ENCODE assay signal across 34 cellular contexts in the genomic region with DNA sequence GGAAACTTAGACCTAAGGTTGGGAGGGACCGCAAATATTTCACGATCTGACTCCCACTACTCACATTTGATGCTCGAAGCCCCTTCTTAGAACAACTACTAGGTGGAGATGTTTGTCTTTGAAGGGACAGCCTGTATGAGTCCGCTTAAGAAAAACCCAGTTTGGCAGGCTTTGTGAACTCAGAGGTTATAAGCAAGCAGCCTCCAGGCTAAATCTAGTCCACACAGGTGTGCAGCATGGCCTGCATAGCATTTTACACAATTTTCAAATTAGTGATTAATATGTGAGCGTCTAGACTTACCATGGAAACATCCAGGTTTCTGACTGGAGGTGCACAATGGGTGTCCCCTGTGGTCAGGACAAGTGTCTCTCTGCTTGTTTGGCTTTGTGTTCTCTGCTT.
"Had no signal": no experiment of that assay in that cellular context is flagged by ENCODE, and none has a peak within 500 bp of the region (broad histone marks: within the 10 kb centered on the region; RNA-seq: fewer than 3 reads in every experiment).

No MANE protein-coding gene starts in this region.

- H3K36me3 Mint-ChIP-seq: activated naive CD4-positive, alpha-beta T cell treated with anti-CD3 and anti-CD28 coated beads, Interleukin-2, amount 50 U/mL, for 24 hours; activated naive CD8-positive, alpha-beta T cell treated with anti-CD3 and anti-CD28 coated beads for 36 hours had no signal

- H3K36me3 ChIP-seq: adrenal gland, esophagus squamous epithelium had no signal

- ATAC-seq: activated CD4-positive, CD25-positive, alpha-beta regulatory T cell treated with anti-CD3 and anti-CD28 coated beads, Interleukin-2, amount 50 U/mL, for 24 hours; activated CD8-positive, alpha-beta T cell treated with anti-CD3 and anti-CD28 coated beads for 36 hours; activated naive CD8-positive, alpha-beta T cell treated with anti-CD3 and anti-CD28 coated beads, Interleukin-2, amount 50 U/mL, for 24 hours; activated T-cell treated with anti-CD3 and anti-CD28 coated beads, Interleukin-2, amount 50 U/mL, for 4 hours; activated T-helper 17 cell treated with anti-CD3 and anti-CD28 coated beads, Interleukin-2, amount 50 U/mL, for 72 hours; body of pancreas; effector memory CD8-positive, alpha-beta T cell had no signal

- FAIRE-seq: colon, endometrium, endothelial cell of umbilical vein, frontal cortex, TTC549 had no signal

- H3K27ac Mint-ChIP-seq: activated B cell treated with CpG ODN at 0.5 μM for 24 hours; activated CD8-positive, alpha-beta T cell treated with anti-CD3 and anti-CD28 coated beads for 36 hours; activated naive CD4-positive, alpha-beta T cell treated with anti-CD3 and anti-CD28 coated beads for 36 hours; activated naive CD4-positive, alpha-beta T cell treated with anti-CD3 and anti-CD28 coated beads, Interleukin-2, amount 50 U/mL, for 24 hours; activated naive CD8-positive, alpha-beta T cell treated with anti-CD3 and anti-CD28 coated beads for 36 hours; activated naive CD8-positive, alpha-beta T cell treated with anti-CD3 and anti-CD28 coated beads, Interleukin-2, amount 50 U/mL, for 24 hours; activated T-helper 17 cell treated with anti-CD3 and anti-CD28 coated beads, Interleukin-2, amount 50 U/mL, for 72 hours; effector memory CD8-positive, alpha-beta T cell had no signal

- H3K4me3 Mint-ChIP-seq: activated B cell treated with CpG ODN at 0.5 μM for 24 hours; activated CD8-positive, alpha-beta T cell treated with anti-CD3 and anti-CD28 coated beads for 36 hours; activated naive CD4-positive, alpha-beta T cell treated with anti-CD3 and anti-CD28 coated beads for 36 hours; activated naive CD4-positive, alpha-beta T cell treated with anti-CD3 and anti-CD28 coated beads, Interleukin-2, amount 50 U/mL, for 24 hours; activated naive CD8-positive, alpha-beta T cell treated with anti-CD3 and anti-CD28 coated beads for 36 hours; activated naive CD8-positive, alpha-beta T cell treated with anti-CD3 and anti-CD28 coated beads, Interleukin-2, amount 50 U/mL, for 24 hours; activated T-cell treated with anti-CD3 and anti-CD28 coated beads, Interleukin-2, amount 50 U/mL, for 4 hours; activated T-helper 17 cell treated with anti-CD3 and anti-CD28 coated beads, Interleukin-2, amount 50 U/mL, for 72 hours; effector memory CD8-positive, alpha-beta T cell had no signal

- H3K9me3 Mint-ChIP-seq: activated B cell treated with CpG ODN at 0.5 μM for 24 hours; activated CD8-positive, alpha-beta T cell treated with anti-CD3 and anti-CD28 coated beads for 36 hours; activated naive CD4-positive, alpha-beta T cell treated with anti-CD3 and anti-CD28 coated beads for 36 hours; activated naive CD4-positive, alpha-beta T cell treated with anti-CD3 and anti-CD28 coated beads, Interleukin-2, amount 50 U/mL, for 24 hours; activated naive CD8-positive, alpha-beta T cell treated with anti-CD3 and anti-CD28 coated beads for 36 hours; activated naive CD8-positive, alpha-beta T cell treated with anti-CD3 and anti-CD28 coated beads, Interleukin-2, amount 50 U/mL, for 24 hours; activated T-cell treated with anti-CD3 and anti-CD28 coated beads, Interleukin-2, amount 50 U/mL, for 4 hours; activated T-helper 17 cell treated with anti-CD3 and anti-CD28 coated beads, Interleukin-2, amount 50 U/mL, for 72 hours; effector memory CD8-positive, alpha-beta T cell had no signal

- H3K4me3 ChIP-seq: adrenal gland, body of pancreas, esophagus squamous epithelium had no signal

- H3K9me3 ChIP-seq: adrenal gland, body of pancreas, esophagus squamous epithelium had no signal

- H3K27ac ChIP-seq: adrenal gland, body of pancreas, esophagus squamous epithelium, VCaP had no signal

- DNase-seq: activated B cell treated with CpG ODN at 0.5 μM for 24 hours; activated CD4-positive, alpha-beta T cell treated with anti-CD3 and anti-CD28 coated beads for 48 hours; activated CD4-positive, alpha-beta T cell treated with anti-CD3 and anti-CD28 coated beads, Interleukin-2, amount 50 U/mL, for 1 hour; activated CD4-positive, alpha-beta T cell treated with anti-CD3 and anti-CD28 coated beads, Interleukin-2, amount 50 U/mL, for 48 hours; activated CD8-positive, alpha-beta memory T cell treated with anti-CD3 and anti-CD28 coated beads for 24 hours; activated CD8-positive, alpha-beta T cell treated with anti-CD3 and anti-CD28 coated beads for 36 hours; activated effector memory CD4-positive, alpha-beta T cell treated with Interleukin-2 at 50 U/mL for 16 hours; activated gamma-delta T cell treated with Interleukin-2 at 50 U/mL for 16 hours; activated naive CD4-positive, alpha-beta T cell treated with anti-CD3 and anti-CD28 coated beads for 36 hours; activated naive CD8-positive, alpha-beta T cell treated with anti-CD3 and anti-CD28 coated beads for 36 hours; activated naive CD8-positive, alpha-beta T cell treated with anti-CD3 and anti-CD28 coated beads, Interleukin-2, amount 50 U/mL, for 24 hours; activated T-cell treated with anti-CD3 and anti-CD28 coated beads, Interleukin-2, amount 50 U/mL, for 4 hours; adrenal gland; amygdala; aorta; body of pancreas; caudate nucleus; cortex of kidney; dermis blood vessel endothelial cell; effector CD4-positive, alpha-beta T cell; effector memory CD8-positive, alpha-beta T cell; esophagus squamous epithelium; head of caudate nucleus; hippocampal formation; T-helper 2 cell had no signal

- H3K4me1 Mint-ChIP-seq: activated B cell treated with CpG ODN at 0.5 μM for 24 hours; activated naive CD4-positive, alpha-beta T cell treated with anti-CD3 and anti-CD28 coated beads, Interleukin-2, amount 50 U/mL, for 24 hours; activated naive CD8-positive, alpha-beta T cell treated with anti-CD3 and anti-CD28 coated beads for 36 hours; activated naive CD8-positive, alpha-beta T cell treated with anti-CD3 and anti-CD28 coated beads, Interleukin-2, amount 50 U/mL, for 24 hours; activated T-helper 17 cell treated with anti-CD3 and anti-CD28 coated beads, Interleukin-2, amount 50 U/mL, for 72 hours had no signal

- H3K27me3 ChIP-seq: adrenal gland had no signal

- H3K4me1 ChIP-seq: body of pancreas had no signal
